Comparison of ENCODE assay signal across 16 cellular contexts in the genomic region with DNA sequence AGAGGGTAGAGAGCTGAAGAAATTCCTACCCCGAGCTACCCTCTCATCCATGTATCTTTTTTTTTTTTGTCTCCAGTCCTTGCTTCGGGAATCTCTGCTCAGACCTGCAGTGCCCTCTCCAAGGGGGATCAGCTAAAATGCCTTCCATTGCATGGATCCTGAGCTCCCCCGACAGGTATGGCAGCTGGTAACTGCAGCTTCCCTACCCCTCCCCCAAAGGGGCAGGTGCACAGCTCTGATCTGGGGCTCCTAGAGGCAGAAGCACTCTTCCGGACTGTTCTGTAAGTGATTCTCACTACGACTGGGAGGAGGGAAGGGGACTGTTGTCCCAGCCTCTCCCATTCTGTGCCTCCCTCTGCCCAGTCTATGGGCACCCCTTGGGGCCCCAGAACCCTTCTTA.
"Had no signal": no experiment of that assay in that cellular context is flagged by ENCODE, and none has a peak within 500 bp of the region (broad histone marks: within the 10 kb centered on the region; RNA-seq: fewer than 3 reads in every experiment).

No MANE protein-coding gene starts in this region.

- H3K9me3 ChIP-seq: mucosa of descending colon, ovary, spleen had no signal

- H3K36me3 ChIP-seq: brain microvascular endothelial cell, ovary, spleen had no signal

- H3K27ac ChIP-seq: brain microvascular endothelial cell, coronary artery, hepatocyte, ovary, spleen had no signal

- H3K4me3 ChIP-seq: coronary artery, hepatocyte, mucosa of descending colon, ovary, spleen had no signal

- DNase-seq: activated CD4-positive, alpha-beta T cell treated with anti-CD3 and anti-CD28 coated beads for 1 hour; activated CD4-positive, alpha-beta T cell treated with anti-CD3 and anti-CD28 coated beads, Interleukin-2, amount 50 U/mL, for 4 hours; activated naive CD4-positive, alpha-beta T cell; activated T-cell treated with anti-CD3 and anti-CD28 coated beads for 4 hours; anterior cingulate cortex; brain microvascular endothelial cell; left ventricle myocardium superior; mucosa of descending colon; naive thymus-derived CD4-positive, alpha-beta T cell; ovary; spleen; stimulated activated naive CD8-positive, alpha-beta T cell treated with anti-CD3 and anti-CD28 coated beads, Interleukin-15, amount 100 ng/mL, for 72 hours had no signal

- ATAC-seq: esophagus mucosa; left ventricle myocardium superior; mucosa of descending colon; sciatic nerve; stimulated activated naive CD8-positive, alpha-beta T cell treated with anti-CD3 and anti-CD28 coated beads, Interleukin-15, amount 100 ng/mL, for 72 hours had no signal

- H3K27me3 ChIP-seq: ovary had no signal
